ENCODE assay signal across 8 cellular contexts in the genomic region with DNA sequence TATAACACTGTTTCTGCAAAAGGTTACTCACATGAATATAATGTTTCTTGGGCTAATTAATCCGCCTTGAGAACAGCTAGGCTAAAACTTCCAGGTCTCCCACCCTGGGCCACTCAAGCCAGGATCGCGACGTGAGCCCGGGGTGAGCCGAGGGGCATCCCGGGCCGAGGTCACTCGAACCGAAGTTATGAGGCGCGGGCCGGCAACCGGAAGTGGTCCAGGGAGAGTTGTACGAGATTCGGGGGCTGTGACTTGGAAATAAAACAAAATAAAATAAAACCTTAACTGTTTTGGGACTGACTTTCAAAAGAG. TPM values are rescaled to one million over a fixed set of nuclear protein-coding genes. Genes with fewer than 3 reads are reported as not detected.
A peak's percentile ranks its signal among the peaks of the same experiment; 100 is the strongest.
DNase-seq lines count a peak whose midpoint lies in the region; ATAC-seq and TF ChIP-seq lines count a peak whose summit lies in the region.

No MANE protein-coding gene starts in this region.

- intact Hi-C loops in CD4-positive, alpha-beta T cell (cut with DNase I, micrococcal nuclease) = loop anchor here (2.0 to 5.0 kb wide), 2 partner anchors 44 to 268 kb away; a partner anchor contains a TSS
- intact Hi-C loops in mucosa of descending colon (cut with DNase I, micrococcal nuclease) = no loop called here

- POLR2A ChIA-PET in CD4-positive, alpha-beta T cell (lab: Charles Lee) = no interaction called here

- H3K36me3 Mint-ChIP-seq in CD4-positive, alpha-beta T cell (ENCODE audit: low read depth) = peaks cover 38% of the 10 kb centered on the region
- H3K36me3 Mint-ChIP-seq in IgD-negative memory B cell = peaks cover 4% of the 10 kb centered on the region

- peaks cover 5% of the 10 kb centered on the region for H3K4me1 ChIP-seq in mucosa of descending colon (ENCODE audit: low read depth)

- H3K4me3 Mint-ChIP-seq in CD4-positive, alpha-beta T cell = peak overlapping the region; percentile 89
- peak overlapping the region; percentile 83 to 97 (median 93) for H3K4me3 Mint-ChIP-seq in IgD-negative memory B cell

- peaks cover 59% of the 10 kb centered on the region for H3K4me1 Mint-ChIP-seq in CD4-positive, alpha-beta T cell (ENCODE audit: low read depth)
- H3K4me1 Mint-ChIP-seq in IgD-negative memory B cell = peaks cover 17 to 31% (median 24%) of the 10 kb centered on the region in 3 donors

- in situ Hi-C loops in GM13976 (cut with MboI; ENCODE audit: low sequenced_read_pairs, unreplicated experiment) = no loop called here

- no peaks in the 10 kb centered on the region for H3K9me3 Mint-ChIP-seq in CD4-positive, alpha-beta T cell
- H3K9me3 Mint-ChIP-seq in IgD-negative memory B cell = no peaks in the 10 kb centered on the region

- CTCF ChIA-PET in CD4-positive, alpha-beta T cell (lab: Charles Lee) = no interaction called here

- no peaks in the 10 kb centered on the region for H3K36me3 ChIP-seq in mucosa of descending colon (ENCODE audit: low read depth)

- no peak for ATAC-seq in CD4-positive, alpha-beta T cell (ENCODE audit: poor library complexity)
- ATAC-seq in GM21528 (IDR thresholded peaks at IDR 0.05; ENCODE audit: low FRiP score, unreplicated experiment) (peak; percentile 35), mucosa of descending colon (no peak)

- peak overlapping the region; percentile 32 for H3K4me3 ChIP-seq in mucosa of descending colon

- no peak for TF ChIP-seq CTCF in CD4-positive, alpha-beta T cell (IDR thresholded peaks at IDR 0.05)
- TF ChIP-seq CTCF in mucosa of descending colon (IDR thresholded peaks at IDR 0.05) (no peak), GM13976 (IDR thresholded peaks at IDR 0.05; ENCODE audit: borderline replicate concordance, control extremely low read depth, extremely low read depth, insufficient read depth, missing control alignments) (no peak)

- H3K27ac Mint-ChIP-seq in CD4-positive, alpha-beta T cell = peak overlapping the region; percentile 97
- H3K27ac Mint-ChIP-seq in IgD-negative memory B cell = peak overlapping the region; percentile 71 to 98 (median 90)

- H3K27ac ChIP-seq in CD4-positive, alpha-beta T cell (ENCODE audit: low read depth, low read length) = peak overlapping the region; percentile 41
- H3K27ac ChIP-seq in caudate nucleus (ENCODE audit: low read depth, low read length) = peak overlapping the region; percentile 9

- H3K27me3 Mint-ChIP-seq in CD4-positive, alpha-beta T cell = no peaks in the 10 kb centered on the region
- no peaks in the 10 kb centered on the region for H3K27me3 Mint-ChIP-seq in IgD-negative memory B cell

- DNase-seq in CD4-positive, alpha-beta T cell = no peak
- DNase-seq in caudate nucleus (lab: John Stamatoyannopoulos, UW) (peak in 2 of 61 donors; percentile 13 to 21), mucosa of descending colon (no peak), DMS153 (lab: John Stamatoyannopoulos, UW) (no peak), GF-D8 (lab: John Stamatoyannopoulos, UW) (no peak), GM13976 (ENCODE audit: low spot score) (no peak)

- H3K9me3 ChIP-seq in CD4-positive, alpha-beta T cell (ENCODE audit: control insufficient read depth, low read length) = no peaks in the 10 kb centered on the region
- no peaks in the 10 kb centered on the region for H3K9me3 ChIP-seq in mucosa of descending colon

- H3K27me3 ChIP-seq in CD4-positive, alpha-beta T cell (ENCODE audit: control insufficient read depth, insufficient read depth, low read length) = no peaks in the 10 kb centered on the region

RNA-seq across cellular contexts. Expression of a gene that starts 0.3 kb away (rescaled TPM):
- 1 to 10 TPM; 5.6 to 6.5 TPM for total RNA-seq in CD4-positive, alpha-beta T cell
- polyA plus RNA-seq in IgD-negative memory B cell = 19.7 TPM
- total RNA-seq in mucosa of descending colon = 1 to 10 TPM; 1.9 to 5.2 (median 4.8) TPM

RNA-seq across cellular contexts. Expression of a gene that starts 0.3 kb away (rescaled TPM):
- total RNA-seq in CD4-positive, alpha-beta T cell = 10 to 100 TPM; 17.0 to 18.9 TPM
- 22.6 TPM for polyA plus RNA-seq in IgD-negative memory B cell
- total RNA-seq in mucosa of descending colon = 10 to 100 TPM; 11.7 to 22.3 (median 20.1) TPM

RNA-seq across cellular contexts. Expression of a gene that starts 0.7 kb away (rescaled TPM):
- 10 to 100 TPM; 12.6 to 12.8 TPM for total RNA-seq in CD4-positive, alpha-beta T cell
- polyA plus RNA-seq in IgD-negative memory B cell = 23.4 TPM
- 10 to 100 TPM; 28.5 to 35.7 (median 32.0) TPM for total RNA-seq in mucosa of descending colon

RNA-seq across cellular contexts. Expression of a gene that starts 44.0 kb away (rescaled TPM):
- total RNA-seq in CD4-positive, alpha-beta T cell = 10 to 100 TPM; 37.2 to 37.4 TPM
- 169 TPM for polyA plus RNA-seq in IgD-negative memory B cell
- 10 to 100 TPM; 48.9 to 92.8 (median 53.3) TPM for total RNA-seq in mucosa of descending colon

RNA-seq across cellular contexts. Expression of a gene that starts 48.1 kb away (rescaled TPM):
- under 1 TPM; 0.66 to 0.67 TPM for total RNA-seq in CD4-positive, alpha-beta T cell
- 2.7 TPM for polyA plus RNA-seq in IgD-negative memory B cell
- total RNA-seq in mucosa of descending colon = 10 to 100 TPM in 1 of 3 donors, 1 to 10 TPM in 2; 2.8 to 14.0 (median 5.4) TPM

Comparison
In these comparisons a context has a peak if more than half of its experiments do, and no peak if none do; other contexts are left out.
1. intact Hi-C loops: an anchor here in CD4-positive, alpha-beta T cell (2.0 to 5.0 kb wide); none called in mucosa of descending colon.